15 cellular contexts compared by ENCODE assay signal in the genomic region with DNA sequence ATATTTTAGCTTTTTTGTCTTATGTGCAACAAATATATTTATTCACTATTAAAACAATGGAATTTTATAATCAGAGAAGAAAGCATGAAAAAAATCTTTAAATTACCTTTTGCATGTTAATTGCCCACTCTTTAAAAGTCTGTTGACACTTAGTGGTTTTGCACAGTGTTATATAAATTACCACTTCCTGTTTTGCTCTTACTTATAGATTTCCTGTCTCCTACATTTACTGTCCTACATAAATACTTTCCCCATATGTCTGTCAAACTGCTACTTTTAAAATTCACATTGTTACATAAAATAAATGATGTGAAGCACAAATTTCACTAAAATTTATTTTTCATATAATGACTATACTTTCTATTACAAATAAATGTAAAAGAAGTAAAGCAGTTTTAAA.
DNase-seq lines count a peak whose midpoint lies in the region; ATAC-seq and TF ChIP-seq lines count a peak whose summit lies in the region.
"Had no signal": no experiment of that assay in that cellular context is flagged by ENCODE, and none has a peak within 500 bp of the region (broad histone marks: within the 10 kb centered on the region; RNA-seq: fewer than 3 reads in every experiment).

No MANE protein-coding gene starts in this region.

- no peak overlapping the region for H3K27ac Mint-ChIP-seq in activated T-helper 17 cell treated with anti-CD3 and anti-CD28 coated beads, Interleukin-2, amount 50 U/mL, for 72 hours
- H3K27ac Mint-ChIP-seq: HFFc6 had no signal

- no peaks in the 10 kb centered on the region for H3K79me2 ChIP-seq in HCT116 (ENCODE audit: insufficient read depth, low read length)

- no peak overlapping the region for H3K9ac ChIP-seq in HCT116 (ENCODE audit: low read length)

- peaks cover 5% of the 10 kb centered on the region for H3K4me1 Mint-ChIP-seq in activated T-helper 17 cell treated with anti-CD3 and anti-CD28 coated beads, Interleukin-2, amount 50 U/mL, for 72 hours

- H3K4me3 ChIP-seq in HCT116 (replicated peaks in 1 of 2; ENCODE audit: low read depth in 1 of 2, low read length in 2 of 2) (no peak overlapping the region), adrenal gland (no peak overlapping the region)
- H3K4me3 ChIP-seq: esophagus squamous epithelium, left ventricle myocardium inferior, right atrium auricular region had no signal

- DNase-seq in HCT116 (ENCODE audit: low read depth, low spot score) = no peak
- DNase-seq in adrenal gland = no peak
- DNase-seq in omental fat pad (ENCODE audit: low spot score) = no peak
- no peak for DNase-seq in mesenteric fat pad (ENCODE audit: low spot score)
- no peak for DNase-seq in NCI-H128 (lab: John Stamatoyannopoulos, UW; ENCODE audit: unreplicated experiment)
- DNase-seq: activated CD4-positive, CD25-positive, alpha-beta regulatory T cell; anterior cingulate cortex; esophagus squamous epithelium; HFFc6; left ventricle myocardium inferior; NCI-H510A treated with DMSO at 0.1 percent for 48 hours had no signal

- H3K4me1 ChIP-seq in HCT116 (ENCODE audit: control insufficient read depth in 1 of 2, insufficient read depth in 2 of 2, low read length in 2 of 2) = no peaks in the 10 kb centered on the region
- no peaks in the 10 kb centered on the region for H3K4me1 ChIP-seq in adrenal gland (replicated peaks in 1 of 2)
- H3K4me1 ChIP-seq: esophagus squamous epithelium, left ventricle myocardium inferior, right atrium auricular region had no signal

- no peaks in the 10 kb centered on the region for H3K9me3 Mint-ChIP-seq in activated T-helper 17 cell treated with anti-CD3 and anti-CD28 coated beads, Interleukin-2, amount 50 U/mL, for 72 hours

- H3K36me3 ChIP-seq in HCT116 (ENCODE audit: control insufficient read depth in 1 of 2, insufficient read depth in 2 of 2, low read length in 2 of 2) (no peaks in the 10 kb centered on the region), adrenal gland (replicated peaks in 1 of 2) (no peaks in the 10 kb centered on the region)
- H3K36me3 ChIP-seq: esophagus squamous epithelium, left ventricle myocardium inferior, right atrium auricular region had no signal

- no peaks in the 10 kb centered on the region for H3K27me3 Mint-ChIP-seq in activated T-helper 17 cell treated with anti-CD3 and anti-CD28 coated beads, Interleukin-2, amount 50 U/mL, for 72 hours

- no peaks in the 10 kb centered on the region for H3K27me3 ChIP-seq in HCT116 (ENCODE audit: insufficient read depth, low read length)
- H3K27me3 ChIP-seq in adrenal gland = no peaks in the 10 kb centered on the region
- H3K27me3 ChIP-seq: esophagus squamous epithelium, right atrium auricular region had no signal

- intact Hi-C loops in HCT116 (cut with micrococcal nuclease) = no loop called here
- intact Hi-C loops in adrenal gland (cut with DNase I) = no loop called here

- CTCF ChIA-PET in HCT116 (lab: Charles Lee) = no interaction called here

- no peaks in the 10 kb centered on the region for H4K20me1 ChIP-seq in HCT116 (ENCODE audit: insufficient read depth)

- BruUV-seq in HCT116 (replicated peaks; lab: Mats Ljungman, UMichigan) = no TSS peak

- no peak for TF ChIP-seq RAD21 in HCT116 (IDR thresholded peaks at IDR 0.05; ENCODE audit: low read depth)

- H3K27ac ChIP-seq in HCT116 (ENCODE audit: low read depth, low read length) = no peak overlapping the region
- no peak overlapping the region for H3K27ac ChIP-seq in adrenal gland
- H3K27ac ChIP-seq: esophagus squamous epithelium, left ventricle myocardium inferior, right atrium auricular region had no signal

- RAD21 ChIA-PET in HCT116 (lab: Charles Lee; ENCODE audit: low non-redundant PET in 1 of 2, low total read pairs in 2 of 2, uncharacterized antibody in 2 of 2, unreplicated experiment in 2 of 2) = no interaction called here

- H3K9me2 ChIP-seq in HCT116 (ENCODE audit: insufficient read depth) = no peaks in the 10 kb centered on the region

- no peak for TF ChIP-seq POLR2A in HCT116 (IDR thresholded peaks at IDR 0.05; ENCODE audit: borderline replicate concordance, extremely low read depth, insufficient read depth, insufficient read length)
- TF ChIP-seq POLR2A in adrenal gland (IDR thresholded peaks at IDR 0.05) = no peak

- ATAC-seq in GM18861 (IDR thresholded peaks at IDR 0.05; ENCODE audit: unreplicated experiment) = peak; percentile 77
- ATAC-seq in HCT116 = no peak
- peak; percentile 64 for ATAC-seq in HG03565 (IDR thresholded peaks at IDR 0.05; ENCODE audit: unreplicated experiment)
- peak; percentile 45 for ATAC-seq in activated T-helper 17 cell treated with anti-CD3 and anti-CD28 coated beads, Interleukin-2, amount 50 U/mL, for 72 hours (replicated peaks)
- no peak for ATAC-seq in omental fat pad (ENCODE audit: low FRiP score)

- peak overlapping the region; percentile 71 for H2AFZ ChIP-seq in HCT116 (ENCODE audit: low read depth, low read length, poor library complexity, severe bottlenecking)

- POLR2A ChIA-PET in HCT116 (lab: Charles Lee) = no interaction called here

- no peak overlapping the region for H3K4me3 Mint-ChIP-seq in activated T-helper 17 cell treated with anti-CD3 and anti-CD28 coated beads, Interleukin-2, amount 50 U/mL, for 72 hours
- H3K4me3 Mint-ChIP-seq: HFFc6 had no signal

- H3K36me3 Mint-ChIP-seq in activated T-helper 17 cell treated with anti-CD3 and anti-CD28 coated beads, Interleukin-2, amount 50 U/mL, for 72 hours (ENCODE audit: low read depth) = no peaks in the 10 kb centered on the region

- TF ChIP-seq CTCF in HCT116 (IDR thresholded peaks at IDR 0.05 in 2 of 3, conservative IDR thresholded peaks at IDR 0.05 in 1 of 3; ENCODE audit: borderline replicate concordance in 1 of 3, insufficient read depth in 1 of 3, low read depth in 2 of 3, low read length in 2 of 3) (no peak), adrenal gland (IDR thresholded peaks at IDR 0.05) (no peak), omental fat pad (IDR thresholded peaks at IDR 0.05) (no peak)

- H3K9me3 ChIP-seq in HCT116 (ENCODE audit: control insufficient read depth in 1 of 2, insufficient read depth in 1 of 2, low read depth in 1 of 2, low read length in 2 of 2) (no peaks in the 10 kb centered on the region), adrenal gland (replicated peaks in 1 of 3) (no peaks in the 10 kb centered on the region)
- H3K9me3 ChIP-seq: esophagus squamous epithelium, left ventricle myocardium inferior, right atrium auricular region had no signal

- H3K4me2 ChIP-seq in HCT116 (ENCODE audit: low read length) = no peak overlapping the region

TF ChIP-seq in HCT116, 20 proteins besides CTCF, POLR2A, EP300 and RAD21:
- TF ChIP-seq CEBPB (IDR thresholded peaks at IDR 0.05; ENCODE audit: low read depth) (no peak), EZH2phosphoT487 (IDR thresholded peaks at IDR 0.05; ENCODE audit: borderline replicate concordance) (no peak), SIN3A (IDR thresholded peaks at IDR 0.05; ENCODE audit: low read depth) (no peak), ELF1 (IDR thresholded peaks at IDR 0.05; ENCODE audit: borderline replicate concordance, low read depth) (no peak), MAX (IDR thresholded peaks at IDR 0.05) (no peak), CBX3 (IDR thresholded peaks at IDR 0.05; ENCODE audit: low read depth) (no peak), FOSL1 (IDR thresholded peaks at IDR 0.05; ENCODE audit: low read depth) (no peak), ZFX (IDR thresholded peaks at IDR 0.05) (no peak), EGR1 (IDR thresholded peaks at IDR 0.05; ENCODE audit: low read depth) (no peak), SRF (IDR thresholded peaks at IDR 0.05; ENCODE audit: low read depth) (no peak), TCF7L2 (IDR thresholded peaks at IDR 0.05; ENCODE audit: borderline replicate concordance, extremely low read depth, insufficient read depth, insufficient read length) (no peak), POLR2AphosphoS5 (IDR thresholded peaks at IDR 0.05; ENCODE audit: low read depth, low read length) (no peak), SP1 (IDR thresholded peaks at IDR 0.05; ENCODE audit: low read depth) (no peak), EZH2 (IDR thresholded peaks at IDR 0.05) (no peak), JUND (IDR thresholded peaks at IDR 0.05) (no peak)
- TF ChIP-seq, protein P1, sequence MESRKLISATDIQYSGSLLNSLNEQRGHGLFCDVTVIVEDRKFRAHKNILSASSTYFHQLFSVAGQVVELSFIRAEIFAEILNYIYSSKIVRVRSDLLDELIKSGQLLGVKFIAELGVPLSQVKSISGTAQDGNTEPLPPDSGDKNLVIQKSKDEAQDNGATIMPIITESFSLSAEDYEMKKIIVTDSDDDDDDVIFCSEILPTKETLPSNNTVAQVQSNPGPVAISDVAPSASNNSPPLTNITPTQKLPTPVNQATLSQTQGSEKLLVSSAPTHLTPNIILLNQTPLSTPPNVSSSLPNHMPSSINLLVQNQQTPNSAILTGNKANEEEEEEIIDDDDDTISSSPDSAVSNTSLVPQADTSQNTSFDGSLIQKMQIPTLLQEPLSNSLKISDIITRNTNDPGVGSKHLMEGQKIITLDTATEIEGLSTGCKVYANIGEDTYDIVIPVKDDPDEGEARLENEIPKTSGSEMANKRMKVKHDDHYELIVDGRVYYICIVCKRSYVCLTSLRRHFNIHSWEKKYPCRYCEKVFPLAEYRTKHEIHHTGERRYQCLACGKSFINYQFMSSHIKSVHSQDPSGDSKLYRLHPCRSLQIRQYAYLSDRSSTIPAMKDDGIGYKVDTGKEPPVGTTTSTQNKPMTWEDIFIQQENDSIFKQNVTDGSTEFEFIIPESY (IDR thresholded peaks at IDR 0.05; ENCODE audit: extremely low read depth, insufficient replicate concordance, low read length) = no peak
- TF ChIP-seq, protein P2, sequence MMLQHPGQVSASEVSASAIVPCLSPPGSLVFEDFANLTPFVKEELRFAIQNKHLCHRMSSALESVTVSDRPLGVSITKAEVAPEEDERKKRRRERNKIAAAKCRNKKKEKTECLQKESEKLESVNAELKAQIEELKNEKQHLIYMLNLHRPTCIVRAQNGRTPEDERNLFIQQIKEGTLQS (IDR thresholded peaks at IDR 0.05) = no peak

Comparison
In these comparisons a context has a peak if more than half of its experiments do, and no peak if none do; other contexts are left out.
1. ATAC-seq: peak in GM18861 (single experiment), HG03565 (single experiment) and activated T-helper 17 cell treated with anti-CD3 and anti-CD28 coated beads, Interleukin-2, amount 50 U/mL, for 72 hours (single experiment); none in HCT116 (single experiment) and omental fat pad (single experiment).